Comparison of ENCODE assay signal across 8 cellular contexts in the genomic region with DNA sequence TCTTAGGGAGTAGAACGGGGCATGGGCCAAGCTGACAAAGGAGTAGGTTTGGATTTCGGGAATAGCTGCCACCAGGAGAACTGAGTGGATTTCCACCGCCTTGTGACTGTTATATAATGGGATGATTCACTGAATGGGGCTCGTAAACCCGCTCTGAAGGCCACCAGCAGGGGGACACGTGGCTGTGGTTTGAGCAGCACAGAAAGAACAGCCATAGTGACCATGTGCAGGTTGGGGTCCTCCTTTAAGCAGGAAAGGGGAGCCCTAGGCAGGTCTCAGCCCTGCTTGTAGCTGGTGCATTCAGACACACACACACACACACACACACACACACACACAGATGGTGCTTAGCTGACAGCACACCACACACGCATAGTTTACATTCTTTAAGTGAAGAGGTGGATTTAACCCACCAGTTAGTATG. TPM values are rescaled to one million over a fixed set of nuclear protein-coding genes. Genes with fewer than 3 reads are reported as not detected.
DNase-seq lines count a peak whose midpoint lies in the region; ATAC-seq, FAIRE-seq and TF ChIP-seq lines count a peak whose summit lies in the region.
"Had no signal": no experiment of that assay in that cellular context is flagged by ENCODE, and none has a peak within 500 bp of the region (broad histone marks: within the 10 kb centered on the region; RNA-seq: fewer than 3 reads in every experiment).

No MANE protein-coding gene starts in this region.

- no peaks in the 10 kb centered on the region for H3K36me3 ChIP-seq in small intestine (ENCODE audit: control insufficient read depth in 2 of 2, insufficient read depth in 2 of 2, low read length in 2 of 2)

- H3K27me3 ChIP-seq in foreskin keratinocyte (no peaks in the 10 kb centered on the region), small intestine (ENCODE audit: control insufficient read depth in 2 of 2, insufficient read depth in 2 of 2, low read length in 2 of 2) (no peaks in the 10 kb centered on the region)

- no peak overlapping the region for H3K4me3 ChIP-seq in small intestine (ENCODE audit: low read depth in 1 of 2, low read length in 2 of 2)

- H3K9me3 ChIP-seq in small intestine (ENCODE audit: control insufficient read depth, low read depth) = no peaks in the 10 kb centered on the region

- TF ChIP-seq CTCF in GM20000 (IDR thresholded peaks at IDR 0.05; ENCODE audit: extremely low read depth, missing control alignments) (peak; percentile 18), foreskin keratinocyte (conservative IDR thresholded peaks at IDR 0.05) (peak; percentile 37)

- no peak for DNase-seq in GM20000 (ENCODE audit: low spot score)
- DNase-seq in RPMI7951 (ENCODE audit: low read depth) = peak; percentile 78
- DNase-seq in foreskin keratinocyte = peak in 1 of 2 donors; percentile 68
- DNase-seq in small intestine = peak; percentile 13
- no peak for DNase-seq in activated naive CD4-positive, alpha-beta T cell treated with anti-CD3 and anti-CD28 coated beads, Interleukin-2, amount 50 U/mL, for 16 hours
- DNase-seq in KG1 (lab: John Stamatoyannopoulos, UW) = no peak
- no peak for DNase-seq in NCI-H2196 treated with DMSO at 0.1 percent for 48 hours (lab: John Stamatoyannopoulos, UW; ENCODE audit: unreplicated experiment)
- DNase-seq: naive B cell had no signal

- peak; percentile 39 for ATAC-seq in foreskin keratinocyte

- FAIRE-seq in small intestine (lab: Jason Lieb, UNC) = no peak

- WGBS in small intestine, 3 donors = 28 to 53% (median 50%) methylated on average over 6 to 7 of the region's 7 CpGs

- H3K4me1 ChIP-seq in foreskin keratinocyte = no peaks in the 10 kb centered on the region
- no peaks in the 10 kb centered on the region for H3K4me1 ChIP-seq in small intestine (ENCODE audit: control insufficient read depth in 2 of 2, insufficient read depth in 1 of 2, low read depth in 1 of 2, low read length in 1 of 2)

- H3K27ac ChIP-seq in foreskin keratinocyte = no peak overlapping the region
- no peak overlapping the region for H3K27ac ChIP-seq in small intestine (ENCODE audit: low read depth in 1 of 2, low read length in 1 of 2)

RNA-seq across cellular contexts. Expression of a gene that starts 8.6 kb away (rescaled TPM):
- total RNA-seq in RPMI7951 (2014; rRNA removed; shearing (Covaris generic)) = 0.36 and 0.78 TPM in 2 replicates
- total RNA-seq in foreskin keratinocyte = not detected in 2 replicates
- polyA plus RNA-seq in foreskin keratinocyte (0.03 TPM in 1 of 2 replicates, not detected in the other), small intestine (1 to 10 TPM; 1.3 to 5.6 (median 4.6) TPM)

RNA-seq across cellular contexts. Expression of a gene that starts 12.1 kb away (rescaled TPM):
- not detected in 2 replicates for total RNA-seq in RPMI7951 (2014; rRNA removed; shearing (Covaris generic))
- not detected in 2 replicates for total RNA-seq in foreskin keratinocyte
- polyA plus RNA-seq in foreskin keratinocyte (not detected in 2 replicates), small intestine (not detected)

RNA-seq across cellular contexts. Expression of a gene that starts 41.1 kb away (rescaled TPM):
- 1.5 and 1.6 TPM in 2 replicates for total RNA-seq in RPMI7951 (2014; rRNA removed; shearing (Covaris generic))
- total RNA-seq in foreskin keratinocyte = 3.0 and 3.6 TPM in 2 replicates
- polyA plus RNA-seq in foreskin keratinocyte (1.8 and 1.9 TPM in 2 replicates), small intestine (1 to 10 TPM in 1 of 3 donors, under 1 TPM in 2; 0.22 to 1.4 (median 0.54) TPM)

RNA-seq across cellular contexts. Expression of a gene that starts 57.9 kb away (rescaled TPM):
- total RNA-seq in RPMI7951 (2014; rRNA removed; shearing (Covaris generic)) = not detected in 2 replicates
- total RNA-seq in foreskin keratinocyte = not detected in 2 replicates
- polyA plus RNA-seq in foreskin keratinocyte (not detected in 2 replicates), small intestine (not detected)

Comparison
In these comparisons a context has a peak if more than half of its experiments do, and no peak if none do; other contexts are left out.
1. DNase-seq: peak in RPMI7951 (single experiment) and small intestine (single experiment); none in GM20000 (single experiment), activated naive CD4-positive, alpha-beta T cell treated with anti-CD3 and anti-CD28 coated beads, Interleukin-2, amount 50 U/mL, for 16 hours (single experiment), KG1 (single experiment) and NCI-H2196 treated with DMSO at 0.1 percent for 48 hours (single experiment).